ENCODE assay signal across 2 cellular contexts in the genomic region with DNA sequence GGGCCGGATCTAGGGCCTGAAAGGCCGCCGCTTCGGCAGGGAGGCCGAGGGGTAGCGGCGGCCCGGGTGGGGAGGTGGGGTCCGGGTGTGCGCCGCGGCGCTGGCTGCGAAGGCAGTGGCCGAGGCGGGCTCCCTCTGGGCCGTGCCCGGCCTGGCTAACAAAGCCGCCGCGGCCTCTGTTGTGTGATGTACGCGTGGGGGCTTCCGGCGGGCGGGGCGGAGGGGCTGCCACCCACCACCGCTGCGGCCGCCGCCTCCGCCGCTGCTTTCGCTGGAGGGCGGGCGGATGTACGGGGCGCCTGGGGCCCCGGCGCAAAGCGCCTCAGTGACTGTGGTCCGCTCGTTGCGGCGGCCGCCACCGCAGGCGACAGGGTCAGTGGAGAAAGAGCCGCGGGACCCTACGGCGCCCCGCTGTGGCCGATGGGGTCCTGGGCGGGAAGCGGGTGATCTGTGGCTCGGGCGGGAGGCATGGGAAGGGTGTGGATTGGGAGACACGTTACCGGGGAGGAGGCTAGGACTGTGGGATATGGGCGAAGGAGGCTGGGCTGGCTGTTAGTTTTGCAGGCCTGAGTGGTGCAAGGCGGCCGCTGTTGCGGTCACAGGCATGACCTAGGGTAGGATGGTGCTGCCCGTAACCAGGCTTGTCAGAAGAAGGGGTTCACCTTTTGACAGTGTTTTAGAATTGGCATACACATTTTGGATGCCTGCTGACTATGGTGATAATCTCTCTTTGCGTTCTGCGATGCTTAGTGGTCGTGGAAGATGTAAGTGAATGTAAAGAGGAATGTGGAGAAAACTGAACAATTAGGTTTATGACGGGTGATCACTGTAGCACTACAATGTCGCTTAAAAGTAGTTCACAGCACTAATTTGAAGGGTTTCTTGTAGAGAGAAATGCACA.
TF ChIP-seq lines count a peak whose summit lies in the region.

No MANE protein-coding gene starts in this region.

TF ChIP-seq in HCT116, 20 proteins besides CTCF, POLR2A, EP300 and RAD21 (continued from another document):
- TF ChIP-seq SP1 (IDR thresholded peaks at IDR 0.05; ENCODE audit: low read depth) (0 out of 2 replicates have a peak, but pooled peaks have one; percentile 8), CEBPB (IDR thresholded peaks at IDR 0.05; ENCODE audit: low read depth) (no peak), EGR1 (IDR thresholded peaks at IDR 0.05; ENCODE audit: low read depth) (no peak), MAX (IDR thresholded peaks at IDR 0.05) (peak; percentile 64; the same call in 1 of the 2 replicates), TCF7L2 (IDR thresholded peaks at IDR 0.05; ENCODE audit: borderline replicate concordance, extremely low read depth, insufficient read depth, insufficient read length) (peak; percentile 70), FOSL1 (IDR thresholded peaks at IDR 0.05; ENCODE audit: low read depth) (no peak), ZBTB33 (IDR thresholded peaks at IDR 0.05; ENCODE audit: extremely low read depth, insufficient replicate concordance, low read length) (no peak), ZFX (IDR thresholded peaks at IDR 0.05) (peak; percentile 99)
- TF ChIP-seq, protein P1, sequence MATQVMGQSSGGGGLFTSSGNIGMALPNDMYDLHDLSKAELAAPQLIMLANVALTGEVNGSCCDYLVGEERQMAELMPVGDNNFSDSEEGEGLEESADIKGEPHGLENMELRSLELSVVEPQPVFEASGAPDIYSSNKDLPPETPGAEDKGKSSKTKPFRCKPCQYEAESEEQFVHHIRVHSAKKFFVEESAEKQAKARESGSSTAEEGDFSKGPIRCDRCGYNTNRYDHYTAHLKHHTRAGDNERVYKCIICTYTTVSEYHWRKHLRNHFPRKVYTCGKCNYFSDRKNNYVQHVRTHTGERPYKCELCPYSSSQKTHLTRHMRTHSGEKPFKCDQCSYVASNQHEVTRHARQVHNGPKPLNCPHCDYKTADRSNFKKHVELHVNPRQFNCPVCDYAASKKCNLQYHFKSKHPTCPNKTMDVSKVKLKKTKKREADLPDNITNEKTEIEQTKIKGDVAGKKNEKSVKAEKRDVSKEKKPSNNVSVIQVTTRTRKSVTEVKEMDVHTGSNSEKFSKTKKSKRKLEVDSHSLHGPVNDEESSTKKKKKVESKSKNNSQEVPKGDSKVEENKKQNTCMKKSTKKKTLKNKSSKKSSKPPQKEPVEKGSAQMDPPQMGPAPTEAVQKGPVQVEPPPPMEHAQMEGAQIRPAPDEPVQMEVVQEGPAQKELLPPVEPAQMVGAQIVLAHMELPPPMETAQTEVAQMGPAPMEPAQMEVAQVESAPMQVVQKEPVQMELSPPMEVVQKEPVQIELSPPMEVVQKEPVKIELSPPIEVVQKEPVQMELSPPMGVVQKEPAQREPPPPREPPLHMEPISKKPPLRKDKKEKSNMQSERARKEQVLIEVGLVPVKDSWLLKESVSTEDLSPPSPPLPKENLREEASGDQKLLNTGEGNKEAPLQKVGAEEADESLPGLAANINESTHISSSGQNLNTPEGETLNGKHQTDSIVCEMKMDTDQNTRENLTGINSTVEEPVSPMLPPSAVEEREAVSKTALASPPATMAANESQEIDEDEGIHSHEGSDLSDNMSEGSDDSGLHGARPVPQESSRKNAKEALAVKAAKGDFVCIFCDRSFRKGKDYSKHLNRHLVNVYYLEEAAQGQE (IDR thresholded peaks at IDR 0.05; ENCODE audit: low read depth) = no peak
TF ChIP-seq in HCT116: peak in this region for 4.

TF ChIP-seq in WTC11, 78 proteins besides CTCF, POLR2A, EP300 and RAD21 (continued from another document and continues in another):
- TF ChIP-seq, protein P2, sequence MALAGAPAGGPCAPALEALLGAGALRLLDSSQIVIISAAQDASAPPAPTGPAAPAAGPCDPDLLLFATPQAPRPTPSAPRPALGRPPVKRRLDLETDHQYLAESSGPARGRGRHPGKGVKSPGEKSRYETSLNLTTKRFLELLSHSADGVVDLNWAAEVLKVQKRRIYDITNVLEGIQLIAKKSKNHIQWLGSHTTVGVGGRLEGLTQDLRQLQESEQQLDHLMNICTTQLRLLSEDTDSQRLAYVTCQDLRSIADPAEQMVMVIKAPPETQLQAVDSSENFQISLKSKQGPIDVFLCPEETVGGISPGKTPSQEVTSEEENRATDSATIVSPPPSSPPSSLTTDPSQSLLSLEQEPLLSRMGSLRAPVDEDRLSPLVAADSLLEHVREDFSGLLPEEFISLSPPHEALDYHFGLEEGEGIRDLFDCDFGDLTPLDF (CRISPR knock-in tag; IDR thresholded peaks at IDR 0.05) = no peak
- peak; percentile 82; the same call in 1 of the 2 replicates for TF ChIP-seq HMGXB4 (CRISPR knock-in tag; IDR thresholded peaks at IDR 0.05)
- no peak for TF ChIP-seq GRHL2 (CRISPR knock-in tag; IDR thresholded peaks at IDR 0.05; ENCODE audit: insufficient replicate concordance, severe bottlenecking)
- TF ChIP-seq KAT7 (CRISPR knock-in tag; IDR thresholded peaks at IDR 0.05; ENCODE audit: borderline replicate concordance) = peak; percentile 71; the same call in 1 of the 2 replicates
- TF ChIP-seq, protein P3, sequence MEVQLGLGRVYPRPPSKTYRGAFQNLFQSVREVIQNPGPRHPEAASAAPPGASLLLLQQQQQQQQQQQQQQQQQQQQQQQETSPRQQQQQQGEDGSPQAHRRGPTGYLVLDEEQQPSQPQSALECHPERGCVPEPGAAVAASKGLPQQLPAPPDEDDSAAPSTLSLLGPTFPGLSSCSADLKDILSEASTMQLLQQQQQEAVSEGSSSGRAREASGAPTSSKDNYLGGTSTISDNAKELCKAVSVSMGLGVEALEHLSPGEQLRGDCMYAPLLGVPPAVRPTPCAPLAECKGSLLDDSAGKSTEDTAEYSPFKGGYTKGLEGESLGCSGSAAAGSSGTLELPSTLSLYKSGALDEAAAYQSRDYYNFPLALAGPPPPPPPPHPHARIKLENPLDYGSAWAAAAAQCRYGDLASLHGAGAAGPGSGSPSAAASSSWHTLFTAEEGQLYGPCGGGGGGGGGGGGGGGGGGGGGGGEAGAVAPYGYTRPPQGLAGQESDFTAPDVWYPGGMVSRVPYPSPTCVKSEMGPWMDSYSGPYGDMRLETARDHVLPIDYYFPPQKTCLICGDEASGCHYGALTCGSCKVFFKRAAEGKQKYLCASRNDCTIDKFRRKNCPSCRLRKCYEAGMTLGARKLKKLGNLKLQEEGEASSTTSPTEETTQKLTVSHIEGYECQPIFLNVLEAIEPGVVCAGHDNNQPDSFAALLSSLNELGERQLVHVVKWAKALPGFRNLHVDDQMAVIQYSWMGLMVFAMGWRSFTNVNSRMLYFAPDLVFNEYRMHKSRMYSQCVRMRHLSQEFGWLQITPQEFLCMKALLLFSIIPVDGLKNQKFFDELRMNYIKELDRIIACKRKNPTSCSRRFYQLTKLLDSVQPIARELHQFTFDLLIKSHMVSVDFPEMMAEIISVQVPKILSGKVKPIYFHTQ (CRISPR knock-in tag; IDR thresholded peaks at IDR 0.05) = no peak
- no peak for TF ChIP-seq PRDM15 (CRISPR knock-in tag; IDR thresholded peaks at IDR 0.05)
- TF ChIP-seq ZNF416 (CRISPR knock-in tag; IDR thresholded peaks at IDR 0.05) = no peak
- no peak; the same call in 1 of the 2 replicates for TF ChIP-seq RELA (CRISPR knock-in tag; IDR thresholded peaks at IDR 0.05; ENCODE audit: borderline replicate concordance)
- no peak for TF ChIP-seq E2F5 (CRISPR knock-in tag; IDR thresholded peaks at IDR 0.05)
- no peak for TF ChIP-seq ATF1 (CRISPR knock-in tag; IDR thresholded peaks at IDR 0.05)
- no peak for TF ChIP-seq ERG (CRISPR knock-in tag; IDR thresholded peaks at IDR 0.05)
- TF ChIP-seq FOXP1 (CRISPR knock-in tag; IDR thresholded peaks at IDR 0.05; ENCODE audit: borderline replicate concordance) = no peak
- no peak for TF ChIP-seq ZNF671 (CRISPR knock-in tag; IDR thresholded peaks at IDR 0.05)
- TF ChIP-seq ZNF219 (CRISPR knock-in tag; IDR thresholded peaks at IDR 0.05; ENCODE audit: borderline replicate concordance) = no peak
- no peak for TF ChIP-seq ZNF232 (CRISPR knock-in tag; IDR thresholded peaks at IDR 0.05)
- no peak for TF ChIP-seq ZBTB43 (CRISPR knock-in tag; IDR thresholded peaks at IDR 0.05)
- no peak for TF ChIP-seq ZNF425 (CRISPR knock-in tag; conservative IDR thresholded peaks at IDR 0.05)
- no peak for TF ChIP-seq ZSCAN18 (CRISPR knock-in tag; IDR thresholded peaks at IDR 0.05)
- TF ChIP-seq ZNF396 (CRISPR knock-in tag; IDR thresholded peaks at IDR 0.05; ENCODE audit: borderline replicate concordance) = no peak
